Comparison of ENCODE assay signal across 2 cellular contexts in genomic region chr9:84838879-84839278, GRCh38.
TF ChIP-seq lines count a peak whose summit lies in the region.

No MANE protein-coding gene starts in this region.

TF ChIP-seq in HEK293, 187 proteins besides CTCF, POLR2A, EP300 and RAD21 (continued from another document):
- TF ChIP-seq ZNF280C (tag by site-specific recombination; IDR thresholded peaks at IDR 0.05) (no peak), ZNF629 (tag by site-specific recombination; IDR thresholded peaks at IDR 0.05) (0 out of 2 replicates have a peak, but pooled peaks have one; percentile 41), ZEB2 (tag by site-specific recombination; IDR thresholded peaks at IDR 0.05) (peak; percentile 44; the same call in 1 of the 2 replicates), GFI1B (tag by site-specific recombination; IDR thresholded peaks at IDR 0.05) (0 out of 2 replicates have a peak, but pooled peaks have one; percentile 18), SP2 (tag by site-specific recombination; IDR thresholded peaks at IDR 0.05) (0 out of 2 replicates have a peak, but pooled peaks have one; percentile 10), ZNF654 (tag by site-specific recombination; IDR thresholded peaks at IDR 0.05; ENCODE audit: low read depth) (no peak), ZNF394 (tag by site-specific recombination; IDR thresholded peaks at IDR 0.05; ENCODE audit: borderline replicate concordance) (0 out of 2 replicates have a peak, but pooled peaks have one; percentile 29), ZFP69B (tag by site-specific recombination; IDR thresholded peaks at IDR 0.05) (no peak), ZNF423 (tag by site-specific recombination; IDR thresholded peaks at IDR 0.05) (no peak), ATF2 (tag by site-specific recombination; IDR thresholded peaks at IDR 0.05; ENCODE audit: low read depth) (0 out of 2 replicates have a peak, but pooled peaks have one; percentile 34), ZNF510 (tag by site-specific recombination; IDR thresholded peaks at IDR 0.05; ENCODE audit: insufficient replicate concordance) (peak; percentile 73), ZNF561 (tag by site-specific recombination; IDR thresholded peaks at IDR 0.05; ENCODE audit: borderline replicate concordance) (no peak), PRDM4 (tag by site-specific recombination; IDR thresholded peaks at IDR 0.05) (no peak), ZNF157 (tag by site-specific recombination; IDR thresholded peaks at IDR 0.05) (no peak), OSR2 (tag by site-specific recombination; IDR thresholded peaks at IDR 0.05) (peak; percentile 57), SP7 (tag by site-specific recombination; IDR thresholded peaks at IDR 0.05) (peak; percentile 38; the same call in 1 of the 2 replicates), KLF17 (tag by site-specific recombination; IDR thresholded peaks at IDR 0.05) (no peak), ZNF529 (tag by site-specific recombination; IDR thresholded peaks at IDR 0.05; ENCODE audit: insufficient replicate concordance) (no peak), GLIS1 (tag by site-specific recombination; IDR thresholded peaks at IDR 0.05) (peak; percentile 24; the same call in 1 of the 2 replicates), ZNF24 (tag by site-specific recombination; IDR thresholded peaks at IDR 0.05) (peak; percentile 80)

TF ChIP-seq in GM12878, 131 proteins besides CTCF, POLR2A, EP300 and RAD21 (continues in another document):
- TF ChIP-seq E2F8 (IDR thresholded peaks at IDR 0.05; ENCODE audit: low read depth, partially characterized antibody) (no peak), NRF1 (conservative IDR thresholded peaks at IDR 0.05; ENCODE audit: low read depth, low read length) (no peak), PRDM15 (CRISPR knock-in tag; IDR thresholded peaks at IDR 0.05) (no peak), RCOR1 (conservative IDR thresholded peaks at IDR 0.05; ENCODE audit: low read depth, low read length) (no peak), DPF2 (IDR thresholded peaks at IDR 0.05) (peak; percentile 94), ZNF384 (IDR thresholded peaks at IDR 0.05; ENCODE audit: borderline replicate concordance, low read depth, low read length) (no peak), TBL1XR1 (IDR thresholded peaks at IDR 0.05; ENCODE audit: low read depth, low read length) (0 out of 2 replicates have a peak, but pooled peaks have one; percentile 40), RELA (IDR thresholded peaks at IDR 0.05; ENCODE audit: borderline replicate concordance, partially characterized antibody) (no peak), MEF2B (IDR thresholded peaks at IDR 0.05; ENCODE audit: partially characterized antibody, poor library complexity, severe bottlenecking) (peak; percentile 63), WRNIP1 (IDR thresholded peaks at IDR 0.05; ENCODE audit: borderline replicate concordance, low read depth, low read length) (no peak), BCLAF1 (IDR thresholded peaks at IDR 0.05) (no peak), ZBTB33 (IDR thresholded peaks at IDR 0.05) (no peak), TCF3 (IDR thresholded peaks at IDR 0.05; ENCODE audit: borderline replicate concordance, insufficient read depth, low read depth, low read length) (no peak), HCFC1 (IDR thresholded peaks at IDR 0.05; ENCODE audit: low read length) (no peak), SKIL (IDR thresholded peaks at IDR 0.05; ENCODE audit: low read depth, poor library complexity, severe bottlenecking) (no peak), CUX1 (IDR thresholded peaks at IDR 0.05; ENCODE audit: insufficient replicate concordance, low read depth, low read length) (no peak), RUNX3 (IDR thresholded peaks at IDR 0.05; ENCODE audit: low read length) (peak; percentile 85), ZNF217 (IDR thresholded peaks at IDR 0.05) (peak; percentile 88; the same call in 1 of the 2 replicates), YBX1 (IDR thresholded peaks at IDR 0.05) (no peak), MTA2 (IDR thresholded peaks at IDR 0.05; ENCODE audit: low read depth) (peak; percentile 99), NR2C1 (IDR thresholded peaks at IDR 0.05) (0 out of 2 replicates have a peak, but pooled peaks have one; percentile 30), FOXK2 (IDR thresholded peaks at IDR 0.05) (no peak), BHLHE40 (IDR thresholded peaks at IDR 0.05; ENCODE audit: borderline replicate concordance in 1 of 2, low read depth in 2 of 2, low read length in 1 of 2) (peak; percentile 38 to 65; a peak in 3 of 4 replicates), IKZF2 (IDR thresholded peaks at IDR 0.05) (peak; percentile 69 to 83)
